Comparison of ENCODE assay signal across 1 cellular context in the genomic region with DNA sequence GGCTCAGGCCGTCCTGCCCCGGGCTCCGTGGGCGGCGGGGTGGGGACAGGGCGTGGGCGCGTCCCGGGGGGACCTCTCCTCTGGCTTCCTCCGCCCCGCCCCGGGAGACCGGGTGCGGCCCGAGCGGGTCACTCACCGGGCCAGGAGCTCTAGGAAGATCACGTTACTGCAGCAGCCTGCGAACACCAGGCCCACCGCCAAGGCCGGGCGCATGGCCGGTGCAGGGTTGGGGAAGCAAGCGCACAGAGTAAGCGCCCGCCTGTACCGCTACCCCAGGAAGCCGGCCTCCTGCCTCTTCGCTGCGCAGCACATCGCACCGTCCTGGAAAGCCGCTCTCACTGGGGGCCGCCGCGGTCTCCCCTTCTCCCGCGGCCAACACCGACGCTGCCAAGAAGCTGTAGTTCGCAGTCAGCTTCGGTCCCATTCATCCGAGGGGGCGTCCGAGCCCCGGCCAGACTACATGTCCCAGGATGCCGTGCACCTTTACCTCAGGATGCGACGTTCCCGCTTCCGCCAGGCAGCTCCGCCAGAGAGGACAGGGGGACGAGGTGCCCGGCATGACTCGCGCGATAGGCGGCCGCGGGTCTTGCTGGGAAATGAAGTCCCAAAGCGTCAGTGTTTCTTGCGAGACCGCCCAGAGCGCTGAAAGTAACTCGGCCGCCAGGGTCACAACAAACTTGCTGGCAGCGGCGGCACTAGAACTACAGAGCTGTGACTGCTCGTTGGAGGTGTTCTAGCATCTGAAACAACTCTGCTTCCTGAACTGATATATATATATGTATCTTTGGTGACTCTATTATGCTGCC.
TF ChIP-seq lines count a peak whose summit lies in the region.

A gene with protein sequence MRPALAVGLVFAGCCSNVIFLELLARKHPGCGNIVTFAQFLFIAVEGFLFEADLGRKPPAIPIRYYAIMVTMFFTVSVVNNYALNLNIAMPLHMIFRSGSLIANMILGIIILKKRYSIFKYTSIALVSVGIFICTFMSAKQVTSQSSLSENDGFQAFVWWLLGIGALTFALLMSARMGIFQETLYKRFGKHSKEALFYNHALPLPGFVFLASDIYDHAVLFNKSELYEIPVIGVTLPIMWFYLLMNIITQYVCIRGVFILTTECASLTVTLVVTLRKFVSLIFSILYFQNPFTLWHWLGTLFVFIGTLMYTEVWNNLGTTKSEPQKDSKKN (minus strand): TSS at position 392 of the 806 bp plus-strand sequence. CDS start 179 bp downstream, at position 213.

TF ChIP-seq in HepG2, 621 proteins besides CTCF, POLR2A, EP300 and RAD21 (continued from another document and continues in another):
- TF ChIP-seq, protein P1, sequence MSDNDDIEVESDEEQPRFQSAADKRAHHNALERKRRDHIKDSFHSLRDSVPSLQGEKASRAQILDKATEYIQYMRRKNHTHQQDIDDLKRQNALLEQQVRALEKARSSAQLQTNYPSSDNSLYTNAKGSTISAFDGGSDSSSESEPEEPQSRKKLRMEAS (IDR thresholded peaks at IDR 0.05) = peak; percentile 51; the same call in 1 of the 2 replicates
- TF ChIP-seq, protein P2, sequence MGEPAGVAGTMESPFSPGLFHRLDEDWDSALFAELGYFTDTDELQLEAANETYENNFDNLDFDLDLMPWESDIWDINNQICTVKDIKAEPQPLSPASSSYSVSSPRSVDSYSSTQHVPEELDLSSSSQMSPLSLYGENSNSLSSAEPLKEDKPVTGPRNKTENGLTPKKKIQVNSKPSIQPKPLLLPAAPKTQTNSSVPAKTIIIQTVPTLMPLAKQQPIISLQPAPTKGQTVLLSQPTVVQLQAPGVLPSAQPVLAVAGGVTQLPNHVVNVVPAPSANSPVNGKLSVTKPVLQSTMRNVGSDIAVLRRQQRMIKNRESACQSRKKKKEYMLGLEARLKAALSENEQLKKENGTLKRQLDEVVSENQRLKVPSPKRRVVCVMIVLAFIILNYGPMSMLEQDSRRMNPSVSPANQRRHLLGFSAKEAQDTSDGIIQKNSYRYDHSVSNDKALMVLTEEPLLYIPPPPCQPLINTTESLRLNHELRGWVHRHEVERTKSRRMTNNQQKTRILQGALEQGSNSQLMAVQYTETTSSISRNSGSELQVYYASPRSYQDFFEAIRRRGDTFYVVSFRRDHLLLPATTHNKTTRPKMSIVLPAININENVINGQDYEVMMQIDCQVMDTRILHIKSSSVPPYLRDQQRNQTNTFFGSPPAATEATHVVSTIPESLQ (CRISPR knock-in tag; conservative IDR thresholded peaks at IDR 0.05) = no peak; the same call in 1 of the 2 replicates
- TF ChIP-seq HNRNPLL (IDR thresholded peaks at IDR 0.05; ENCODE audit: low read depth, low read length, poor library complexity, severe bottlenecking) = peak; percentile 84
- no peak for TF ChIP-seq MTF1 (CRISPR knock-in tag; IDR thresholded peaks at IDR 0.05)
- TF ChIP-seq, protein P3, sequence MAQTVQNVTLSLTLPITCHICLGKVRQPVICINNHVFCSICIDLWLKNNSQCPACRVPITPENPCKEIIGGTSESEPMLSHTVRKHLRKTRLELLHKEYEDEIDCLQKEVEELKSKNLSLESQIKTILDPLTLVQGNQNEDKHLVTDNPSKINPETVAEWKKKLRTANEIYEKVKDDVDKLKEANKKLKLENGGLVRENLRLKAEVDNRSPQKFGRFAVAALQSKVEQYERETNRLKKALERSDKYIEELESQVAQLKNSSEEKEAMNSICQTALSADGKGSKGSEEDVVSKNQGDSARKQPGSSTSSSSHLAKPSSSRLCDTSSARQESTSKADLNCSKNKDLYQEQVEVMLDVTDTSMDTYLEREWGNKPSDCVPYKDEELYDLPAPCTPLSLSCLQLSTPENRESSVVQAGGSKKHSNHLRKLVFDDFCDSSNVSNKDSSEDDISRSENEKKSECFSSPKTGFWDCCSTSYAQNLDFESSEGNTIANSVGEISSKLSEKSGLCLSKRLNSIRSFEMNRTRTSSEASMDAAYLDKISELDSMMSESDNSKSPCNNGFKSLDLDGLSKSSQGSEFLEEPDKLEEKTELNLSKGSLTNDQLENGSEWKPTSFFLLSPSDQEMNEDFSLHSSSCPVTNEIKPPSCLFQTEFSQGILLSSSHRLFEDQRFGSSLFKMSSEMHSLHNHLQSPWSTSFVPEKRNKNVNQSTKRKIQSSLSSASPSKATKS (CRISPR knock-in tag; IDR thresholded peaks at IDR 0.05) = no peak
- no peak for TF ChIP-seq TOE1 (CRISPR knock-in tag; IDR thresholded peaks at IDR 0.05)
- no peak for TF ChIP-seq PAWR (CRISPR knock-in tag; IDR thresholded peaks at IDR 0.05; ENCODE audit: borderline replicate concordance)
- TF ChIP-seq MEIS2 (CRISPR knock-in tag; IDR thresholded peaks at IDR 0.05) = no peak
- TF ChIP-seq TAF1 (CRISPR knock-in tag; IDR thresholded peaks at IDR 0.05) = peak; percentile 84
- no peak for TF ChIP-seq NFE2L2 (IDR thresholded peaks at IDR 0.05; ENCODE audit: low read length)
- no peak for TF ChIP-seq RCOR2 (CRISPR knock-in tag; IDR thresholded peaks at IDR 0.05)
- peak; percentile 94 for TF ChIP-seq PHF8 (CRISPR knock-in tag; IDR thresholded peaks at IDR 0.05)
- TF ChIP-seq MLLT10 (CRISPR knock-in tag; IDR thresholded peaks at IDR 0.05) = no peak
- no peak for TF ChIP-seq SMAD1 (CRISPR knock-in tag; IDR thresholded peaks at IDR 0.05; ENCODE audit: borderline replicate concordance, low read depth)
- no peak for TF ChIP-seq WIZ (CRISPR knock-in tag; IDR thresholded peaks at IDR 0.05)
- TF ChIP-seq, protein P4, sequence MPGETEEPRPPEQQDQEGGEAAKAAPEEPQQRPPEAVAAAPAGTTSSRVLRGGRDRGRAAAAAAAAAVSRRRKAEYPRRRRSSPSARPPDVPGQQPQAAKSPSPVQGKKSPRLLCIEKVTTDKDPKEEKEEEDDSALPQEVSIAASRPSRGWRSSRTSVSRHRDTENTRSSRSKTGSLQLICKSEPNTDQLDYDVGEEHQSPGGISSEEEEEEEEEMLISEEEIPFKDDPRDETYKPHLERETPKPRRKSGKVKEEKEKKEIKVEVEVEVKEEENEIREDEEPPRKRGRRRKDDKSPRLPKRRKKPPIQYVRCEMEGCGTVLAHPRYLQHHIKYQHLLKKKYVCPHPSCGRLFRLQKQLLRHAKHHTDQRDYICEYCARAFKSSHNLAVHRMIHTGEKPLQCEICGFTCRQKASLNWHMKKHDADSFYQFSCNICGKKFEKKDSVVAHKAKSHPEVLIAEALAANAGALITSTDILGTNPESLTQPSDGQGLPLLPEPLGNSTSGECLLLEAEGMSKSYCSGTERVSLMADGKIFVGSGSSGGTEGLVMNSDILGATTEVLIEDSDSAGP (CRISPR knock-in tag; IDR thresholded peaks at IDR 0.05; ENCODE audit: borderline replicate concordance) = peak; percentile 92; the same call in 1 of the 2 replicates
- TF ChIP-seq SMC3 (IDR thresholded peaks at IDR 0.05; ENCODE audit: low read length) = no peak
- TF ChIP-seq TCF7L2 (IDR thresholded peaks at IDR 0.05; ENCODE audit: low read depth, low read length) = no peak
- TF ChIP-seq, protein P5, sequence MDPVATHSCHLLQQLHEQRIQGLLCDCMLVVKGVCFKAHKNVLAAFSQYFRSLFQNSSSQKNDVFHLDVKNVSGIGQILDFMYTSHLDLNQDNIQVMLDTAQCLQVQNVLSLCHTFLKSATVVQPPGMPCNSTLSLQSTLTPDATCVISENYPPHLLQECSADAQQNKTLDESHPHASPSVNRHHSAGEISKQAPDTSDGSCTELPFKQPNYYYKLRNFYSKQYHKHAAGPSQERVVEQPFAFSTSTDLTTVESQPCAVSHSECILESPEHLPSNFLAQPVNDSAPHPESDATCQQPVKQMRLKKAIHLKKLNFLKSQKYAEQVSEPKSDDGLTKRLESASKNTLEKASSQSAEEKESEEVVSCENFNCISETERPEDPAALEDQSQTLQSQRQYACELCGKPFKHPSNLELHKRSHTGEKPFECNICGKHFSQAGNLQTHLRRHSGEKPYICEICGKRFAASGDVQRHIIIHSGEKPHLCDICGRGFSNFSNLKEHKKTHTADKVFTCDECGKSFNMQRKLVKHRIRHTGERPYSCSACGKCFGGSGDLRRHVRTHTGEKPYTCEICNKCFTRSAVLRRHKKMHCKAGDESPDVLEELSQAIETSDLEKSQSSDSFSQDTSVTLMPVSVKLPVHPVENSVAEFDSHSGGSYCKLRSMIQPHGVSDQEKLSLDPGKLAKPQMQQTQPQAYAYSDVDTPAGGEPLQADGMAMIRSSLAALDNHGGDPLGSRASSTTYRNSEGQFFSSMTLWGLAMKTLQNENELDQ (CRISPR knock-in tag; IDR thresholded peaks at IDR 0.05; ENCODE audit: borderline replicate concordance) = no peak
- TF ChIP-seq ZNF431 (CRISPR knock-in tag; IDR thresholded peaks at IDR 0.05; ENCODE audit: borderline replicate concordance, low read depth) = 0 out of 2 replicates have a peak, but pooled peaks have one; percentile 41
- no peak for TF ChIP-seq ZNF850 (CRISPR knock-in tag; conservative IDR thresholded peaks at IDR 0.05)
- no peak for TF ChIP-seq ZNF317 (CRISPR knock-in tag; IDR thresholded peaks at IDR 0.05)
- TF ChIP-seq, protein P6, sequence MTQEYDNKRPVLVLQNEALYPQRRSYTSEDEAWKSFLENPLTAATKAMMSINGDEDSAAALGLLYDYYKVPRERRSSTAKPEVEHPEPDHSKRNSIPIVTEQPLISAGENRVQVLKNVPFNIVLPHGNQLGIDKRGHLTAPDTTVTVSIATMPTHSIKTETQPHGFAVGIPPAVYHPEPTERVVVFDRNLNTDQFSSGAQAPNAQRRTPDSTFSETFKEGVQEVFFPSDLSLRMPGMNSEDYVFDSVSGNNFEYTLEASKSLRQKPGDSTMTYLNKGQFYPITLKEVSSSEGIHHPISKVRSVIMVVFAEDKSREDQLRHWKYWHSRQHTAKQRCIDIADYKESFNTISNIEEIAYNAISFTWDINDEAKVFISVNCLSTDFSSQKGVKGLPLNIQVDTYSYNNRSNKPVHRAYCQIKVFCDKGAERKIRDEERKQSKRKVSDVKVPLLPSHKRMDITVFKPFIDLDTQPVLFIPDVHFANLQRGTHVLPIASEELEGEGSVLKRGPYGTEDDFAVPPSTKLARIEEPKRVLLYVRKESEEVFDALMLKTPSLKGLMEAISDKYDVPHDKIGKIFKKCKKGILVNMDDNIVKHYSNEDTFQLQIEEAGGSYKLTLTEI (CRISPR knock-in tag; conservative IDR thresholded peaks at IDR 0.05) = no peak
- TF ChIP-seq MED1 (CRISPR knock-in tag; IDR thresholded peaks at IDR 0.05) = peak; percentile 58
- no peak for TF ChIP-seq SATB2 (CRISPR knock-in tag; IDR thresholded peaks at IDR 0.05)
- TF ChIP-seq ZNF17 (CRISPR knock-in tag; IDR thresholded peaks at IDR 0.05) = no peak
- TF ChIP-seq, protein P7, sequence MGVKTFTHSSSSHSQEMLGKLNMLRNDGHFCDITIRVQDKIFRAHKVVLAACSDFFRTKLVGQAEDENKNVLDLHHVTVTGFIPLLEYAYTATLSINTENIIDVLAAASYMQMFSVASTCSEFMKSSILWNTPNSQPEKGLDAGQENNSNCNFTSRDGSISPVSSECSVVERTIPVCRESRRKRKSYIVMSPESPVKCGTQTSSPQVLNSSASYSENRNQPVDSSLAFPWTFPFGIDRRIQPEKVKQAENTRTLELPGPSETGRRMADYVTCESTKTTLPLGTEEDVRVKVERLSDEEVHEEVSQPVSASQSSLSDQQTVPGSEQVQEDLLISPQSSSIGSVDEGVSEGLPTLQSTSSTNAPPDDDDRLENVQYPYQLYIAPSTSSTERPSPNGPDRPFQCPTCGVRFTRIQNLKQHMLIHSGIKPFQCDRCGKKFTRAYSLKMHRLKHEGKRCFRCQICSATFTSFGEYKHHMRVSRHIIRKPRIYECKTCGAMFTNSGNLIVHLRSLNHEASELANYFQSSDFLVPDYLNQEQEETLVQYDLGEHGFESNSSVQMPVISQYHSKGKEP (CRISPR knock-in tag; IDR thresholded peaks at IDR 0.05) = no peak
- TF ChIP-seq NR2F6 (IDR thresholded peaks at IDR 0.05) = no peak; the same call in 1 of the 2 replicates
- TF ChIP-seq NR2F6 (CRISPR knock-in tag; IDR thresholded peaks at IDR 0.05) = no peak; the same call in 1 of the 2 replicates
- TF ChIP-seq, protein P8, sequence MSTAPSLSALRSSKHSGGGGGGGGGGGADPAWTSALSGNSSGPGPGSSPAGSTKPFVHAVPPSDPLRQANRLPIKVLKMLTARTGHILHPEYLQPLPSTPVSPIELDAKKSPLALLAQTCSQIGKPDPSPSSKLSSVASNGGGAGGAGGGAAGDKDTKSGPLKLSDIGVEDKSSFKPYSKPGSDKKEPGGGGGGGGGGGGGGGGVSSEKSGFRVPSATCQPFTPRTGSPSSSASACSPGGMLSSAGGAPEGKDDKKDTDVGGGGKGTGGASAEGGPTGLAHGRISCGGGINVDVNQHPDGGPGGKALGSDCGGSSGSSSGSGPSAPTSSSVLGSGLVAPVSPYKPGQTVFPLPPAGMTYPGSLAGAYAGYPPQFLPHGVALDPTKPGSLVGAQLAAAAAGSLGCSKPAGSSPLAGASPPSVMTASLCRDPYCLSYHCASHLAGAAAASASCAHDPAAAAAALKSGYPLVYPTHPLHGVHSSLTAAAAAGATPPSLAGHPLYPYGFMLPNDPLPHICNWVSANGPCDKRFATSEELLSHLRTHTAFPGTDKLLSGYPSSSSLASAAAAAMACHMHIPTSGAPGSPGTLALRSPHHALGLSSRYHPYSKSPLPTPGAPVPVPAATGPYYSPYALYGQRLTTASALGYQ (CRISPR knock-in tag; IDR thresholded peaks at IDR 0.05) = no peak
- TF ChIP-seq HCFC1 (IDR thresholded peaks at IDR 0.05; ENCODE audit: low read depth, low read length) = peak; percentile 98
- TF ChIP-seq ZNF143 (CRISPR knock-in tag; IDR thresholded peaks at IDR 0.05) = peak; percentile 99
- no peak for TF ChIP-seq ATM (IDR thresholded peaks at IDR 0.05; ENCODE audit: borderline replicate concordance)
- TF ChIP-seq BCL6 (CRISPR knock-in tag; IDR thresholded peaks at IDR 0.05) = peak; percentile 36
- TF ChIP-seq ETV6 (CRISPR knock-in tag; conservative IDR thresholded peaks at IDR 0.05) = no peak
- TF ChIP-seq FOXC1 (CRISPR knock-in tag; IDR thresholded peaks at IDR 0.05; ENCODE audit: borderline replicate concordance) = peak; percentile 25; the same call in 1 of the 2 replicates
- TF ChIP-seq DNMT1 (CRISPR knock-in tag; IDR thresholded peaks at IDR 0.05) = peak; percentile 58; the same call in 1 of the 2 replicates
- TF ChIP-seq, protein P9, sequence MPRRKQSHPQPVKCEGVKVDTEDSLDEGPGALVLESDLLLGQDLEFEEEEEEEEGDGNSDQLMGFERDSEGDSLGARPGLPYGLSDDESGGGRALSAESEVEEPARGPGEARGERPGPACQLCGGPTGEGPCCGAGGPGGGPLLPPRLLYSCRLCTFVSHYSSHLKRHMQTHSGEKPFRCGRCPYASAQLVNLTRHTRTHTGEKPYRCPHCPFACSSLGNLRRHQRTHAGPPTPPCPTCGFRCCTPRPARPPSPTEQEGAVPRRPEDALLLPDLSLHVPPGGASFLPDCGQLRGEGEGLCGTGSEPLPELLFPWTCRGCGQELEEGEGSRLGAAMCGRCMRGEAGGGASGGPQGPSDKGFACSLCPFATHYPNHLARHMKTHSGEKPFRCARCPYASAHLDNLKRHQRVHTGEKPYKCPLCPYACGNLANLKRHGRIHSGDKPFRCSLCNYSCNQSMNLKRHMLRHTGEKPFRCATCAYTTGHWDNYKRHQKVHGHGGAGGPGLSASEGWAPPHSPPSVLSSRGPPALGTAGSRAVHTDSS (CRISPR knock-in tag; conservative IDR thresholded peaks at IDR 0.05) = no peak
- peak; percentile 99 for TF ChIP-seq IRF2 (CRISPR knock-in tag; IDR thresholded peaks at IDR 0.05)
- peak; percentile 76; the same call in 1 of the 2 replicates for TF ChIP-seq ZSCAN29 (CRISPR knock-in tag; conservative IDR thresholded peaks at IDR 0.05)
- no peak for TF ChIP-seq ZNF720 (CRISPR knock-in tag; IDR thresholded peaks at IDR 0.05)
- TF ChIP-seq ELF1 (CRISPR knock-in tag; IDR thresholded peaks at IDR 0.05) = peak; percentile 99
- TF ChIP-seq KLF9 (CRISPR knock-in tag; IDR thresholded peaks at IDR 0.05; ENCODE audit: low read depth) = no peak
